8 cellular contexts compared by ENCODE assay signal in genomic region chr19:16376649-16377048, GRCh38. TPM values are rescaled to one million over a fixed set of nuclear protein-coding genes. Genes with fewer than 3 reads are reported as not detected.
DNase-seq lines count a peak whose midpoint lies in the region; ATAC-seq and TF ChIP-seq lines count a peak whose summit lies in the region.

No MANE protein-coding gene starts in this region.

- no peak overlapping the region for H3K4me3 Mint-ChIP-seq in activated CD4-positive, alpha-beta T cell treated with anti-CD3 and anti-CD28 coated beads for 36 hours

- H2AFZ ChIP-seq in OCI-LY7 (ENCODE audit: low read length), result no peak overlapping the region

- no TSS peak for BruUV-seq in OCI-LY7 (replicated peaks; lab: Mats Ljungman, UMichigan)

- H4K20me1 ChIP-seq in OCI-LY7 (ENCODE audit: insufficient read depth, low read length), result no peaks in the 10 kb centered on the region

- peak; percentile 59 for ATAC-seq in activated CD4-positive, alpha-beta T cell treated with anti-CD3 and anti-CD28 coated beads for 36 hours
- ATAC-seq in GM21825 (IDR thresholded peaks at IDR 0.05; ENCODE audit: unreplicated experiment) (no peak), GM18873 (IDR thresholded peaks at IDR 0.05; ENCODE audit: low FRiP score, unreplicated experiment) (no peak)

- POLR2A ChIA-PET in activated CD4-positive, alpha-beta T cell treated with anti-CD3 and anti-CD28 coated beads for 36 hours (lab: Charles Lee), result no interaction called here
- POLR2A ChIA-PET in OCI-LY7 (lab: Charles Lee), result no interaction called here

- no peaks in the 10 kb centered on the region for H3K9me2 ChIP-seq in OCI-LY7 (ENCODE audit: insufficient read depth, low read length)

- CTCF ChIA-PET in activated CD4-positive, alpha-beta T cell treated with anti-CD3 and anti-CD28 coated beads for 36 hours (lab: Charles Lee), result interaction anchor here (0.5 to 1.5 kb wide), 10 partner anchors 9 to 223 kb away, joined by 3 to 8 read pairs (median 4); no protein-coding TSS in a partner anchor
- CTCF ChIA-PET in OCI-LY7 (lab: Charles Lee; ENCODE audit: unreplicated experiment), result interaction anchor here (0.6 to 1.2 kb wide), 2 partner anchors 53 to 128 kb away, joined by 3 to 4 read pairs; no protein-coding TSS in a partner anchor

- H3K4me3 ChIP-seq in OCI-LY7 (ENCODE audit: low read depth, low read length, poor library complexity, severe bottlenecking) (no peak overlapping the region), epithelial cell of esophagus (ENCODE audit: low read length) (no peak overlapping the region)

- intact Hi-C loops in activated CD4-positive, alpha-beta T cell treated with anti-CD3 and anti-CD28 coated beads for 36 hours (cut with DNase I, micrococcal nuclease), result no loop called here
- intact Hi-C loops in OCI-LY7 (cut with micrococcal nuclease; ENCODE audit: unreplicated experiment), result no loop called here

- TF ChIP-seq CTCF in OCI-LY7 (conservative IDR thresholded peaks at IDR 0.05; ENCODE audit: low read length) (peak; percentile 81), epithelial cell of esophagus (IDR thresholded peaks at IDR 0.05; ENCODE audit: insufficient read depth, low read depth, low read length, missing control alignments) (peak; percentile 25)

- no peak overlapping the region for H3K27ac Mint-ChIP-seq in activated CD4-positive, alpha-beta T cell treated with anti-CD3 and anti-CD28 coated beads for 36 hours

- H3K79me2 ChIP-seq in OCI-LY7 (ENCODE audit: insufficient read depth, low read depth, low read length), result no peaks in the 10 kb centered on the region

- H3K4me1 Mint-ChIP-seq in activated CD4-positive, alpha-beta T cell treated with anti-CD3 and anti-CD28 coated beads for 36 hours, result peaks cover 61% of the 10 kb centered on the region

- H3K4me1 ChIP-seq in OCI-LY7 (ENCODE audit: insufficient read depth, low read length, poor library complexity, severe bottlenecking), result peaks cover 19% of the 10 kb centered on the region

- H3K9me3 Mint-ChIP-seq in activated CD4-positive, alpha-beta T cell treated with anti-CD3 and anti-CD28 coated beads for 36 hours (ENCODE audit: low read depth), result no peaks in the 10 kb centered on the region

- H3K27me3 Mint-ChIP-seq in activated CD4-positive, alpha-beta T cell treated with anti-CD3 and anti-CD28 coated beads for 36 hours, result peaks cover 4% of the 10 kb centered on the region

- DNase-seq in activated CD4-positive, alpha-beta T cell treated with anti-CD3 and anti-CD28 coated beads for 36 hours, result peak; percentile 65
- no peak for DNase-seq in activated CD4-positive, alpha-beta T cell treated with anti-CD3 and anti-CD28 coated beads, Interleukin-2, amount 50 U/mL, for 4 hours
- DNase-seq in OCI-LY7 (ENCODE audit: low spot score) (peak; percentile 58), epithelial cell of esophagus (ENCODE audit: low read depth) (no peak), H4 (ENCODE audit: low spot score) (no peak)
- peak; percentile 39 to 60 for DNase-seq in stimulated activated CD4-positive, alpha-beta T cell treated with anti-CD3 and anti-CD28 coated beads, Interleukin-2, amount 100 ng/mL, for 24 hours

- H3K36me3 ChIP-seq in OCI-LY7 (ENCODE audit: insufficient read depth, low read length), result peaks cover 35% of the 10 kb centered on the region

- no peak overlapping the region for H3K27ac ChIP-seq in OCI-LY7 (ENCODE audit: low read depth, low read length, poor library complexity, severe bottlenecking)

- H3K9me3 ChIP-seq in OCI-LY7 (ENCODE audit: low read length), result no peaks in the 10 kb centered on the region

- peaks cover 28% of the 10 kb centered on the region for H3K36me3 Mint-ChIP-seq in activated CD4-positive, alpha-beta T cell treated with anti-CD3 and anti-CD28 coated beads for 36 hours (ENCODE audit: low read depth)

- H3K4me2 ChIP-seq in OCI-LY7 (ENCODE audit: low read length), result no peak overlapping the region

RNA-seq across cellular contexts. Expression of gene KLF2, which starts 52.0 kb away (rescaled TPM):
- total RNA-seq in activated CD4-positive, alpha-beta T cell treated with anti-CD3 and anti-CD28 coated beads for 36 hours, result under 1 TPM; 0.57 to 0.90 TPM
- total RNA-seq in OCI-LY7 (2014; rRNA removed; shearing (Covaris generic)), result 4.5 and 8.6 TPM in 2 replicates
- 6.2 and 8.2 TPM in 2 replicates for total RNA-seq in OCI-LY7 (2022)
- 0.23 and 1.1 TPM in 2 replicates for total RNA-seq in H4 (2014; rRNA removed; shearing (Covaris generic))

Comparison
In these comparisons a context has a peak if more than half of its experiments do, and no peak if none do; other contexts are left out.
1. DNase-seq: peak in activated CD4-positive, alpha-beta T cell treated with anti-CD3 and anti-CD28 coated beads for 36 hours (single experiment), OCI-LY7 (single experiment) and stimulated activated CD4-positive, alpha-beta T cell treated with anti-CD3 and anti-CD28 coated beads, Interleukin-2, amount 100 ng/mL, for 24 hours (2 of 2); none in activated CD4-positive, alpha-beta T cell treated with anti-CD3 and anti-CD28 coated beads, Interleukin-2, amount 50 U/mL, for 4 hours (0 of 2), epithelial cell of esophagus (single experiment) and H4 (single experiment).